8 cellular contexts compared by ENCODE assay signal in the genomic region with DNA sequence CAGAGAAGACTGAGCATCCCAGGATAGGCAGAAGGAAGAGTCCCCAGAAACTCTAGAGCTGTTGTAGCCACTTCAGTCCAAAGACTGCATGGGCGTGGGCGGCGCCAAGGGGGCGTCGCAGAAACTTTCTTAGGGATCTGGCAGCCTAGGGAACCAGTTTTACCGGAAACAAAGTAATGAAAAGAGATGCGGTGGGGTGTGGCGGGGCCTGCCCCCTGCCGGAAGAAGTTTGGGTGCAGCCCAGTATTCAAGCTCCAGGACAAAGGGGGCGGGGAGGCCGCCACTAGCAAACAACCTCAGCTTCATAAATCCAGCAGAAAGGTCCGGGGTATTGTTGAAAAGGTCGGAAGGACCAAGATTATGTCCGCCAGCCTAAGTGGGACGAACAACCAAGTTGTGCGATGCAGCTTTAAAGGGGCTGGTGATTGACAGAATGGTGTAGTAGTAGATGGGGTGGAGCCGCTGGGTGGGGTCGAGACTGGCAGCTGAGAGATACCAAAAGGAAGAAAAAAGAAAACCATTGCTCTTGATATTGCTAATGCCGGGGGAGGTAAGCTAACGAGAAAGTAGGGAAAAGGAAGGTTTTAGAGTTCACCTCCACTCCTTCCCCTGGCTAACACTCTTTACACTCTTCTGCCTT.
A peak's percentile ranks its signal among the peaks of the same experiment; 100 is the strongest.
DNase-seq lines count a peak whose midpoint lies in the region; ATAC-seq and TF ChIP-seq lines count a peak whose summit lies in the region.

No MANE protein-coding gene starts in this region.

- no peaks in the 10 kb centered on the region for H3F3A ChIP-seq in GM23338 (replicated peaks; ENCODE audit: low read depth)

- peak overlapping the region; percentile 87 for H2AFZ ChIP-seq in GM23338

- peak overlapping the region; percentile 75 for H3K27ac Mint-ChIP-seq in GM23338

- peak overlapping the region; percentile 92 for H3K27ac ChIP-seq in GM23338 (ENCODE audit: low read depth)

- peaks cover 10% of the 10 kb centered on the region for H3K4me1 ChIP-seq in GM23338 (ENCODE audit: insufficient read depth)
- peaks cover 5% of the 10 kb centered on the region for H3K4me1 ChIP-seq in mucosa of stomach (ENCODE audit: control insufficient read depth, insufficient read depth, low read length)

- H3K36me3 ChIP-seq in GM23338 (ENCODE audit: insufficient read depth) (no peaks in the 10 kb centered on the region), mucosa of stomach (ENCODE audit: control insufficient read depth, insufficient read depth, low read length) (no peaks in the 10 kb centered on the region)

- peak; percentile 83 for DNase-seq in GM23338 (ENCODE audit: low spot score)
- DNase-seq in LHCN-M2 (ENCODE audit: low read depth), result peak; percentile 59
- DNase-seq in activated CD4-positive, alpha-beta T cell treated with anti-CD3 and anti-CD28 coated beads, Interleukin-2, amount 50 U/mL, for 1 hour, result peak; percentile 32
- peak; percentile 27 for DNase-seq in epidermal melanocyte (ENCODE audit: insufficient read length, low spot score)
- DNase-seq in stromal cell of bone marrow (ENCODE audit: low read depth), result peak; percentile 5
- no peak for DNase-seq in NCI-H345 treated with DMSO at 0.1 percent for 48 hours (lab: John Stamatoyannopoulos, UW; ENCODE audit: unreplicated experiment)

- peak; percentile 54 to 63 for TF ChIP-seq CTCF in GM23338 (conservative IDR thresholded peaks at IDR 0.05; ENCODE audit: low read depth in 2 of 2)

- peak overlapping the region; percentile 87 for H3K4me3 Mint-ChIP-seq in GM23338

- H3K9me3 Mint-ChIP-seq in GM23338, result no peaks in the 10 kb centered on the region; the same call in 1 of the 3 replicates

- no peaks in the 10 kb centered on the region for H3K9me3 ChIP-seq in mucosa of stomach (ENCODE audit: control insufficient read depth, low read length)

- peaks cover 28% of the 10 kb centered on the region for H3K4me1 Mint-ChIP-seq in GM23338

- H4K20me1 ChIP-seq in GM23338 (replicated peaks; ENCODE audit: insufficient read depth), result no peaks in the 10 kb centered on the region

- ATAC-seq in GM23338, result peak; percentile 78

- H3K4me3 ChIP-seq in GM08714 (ENCODE audit: low read length), result peak overlapping the region; percentile 79
- peak overlapping the region; percentile 82 for H3K4me3 ChIP-seq in GM23338
- H3K4me3 ChIP-seq in mucosa of stomach (ENCODE audit: low read length), result peak overlapping the region; percentile 31

- peak overlapping the region; percentile 84 for H3K4me2 ChIP-seq in GM23338

- H3K9ac ChIP-seq in mucosa of stomach (ENCODE audit: low read length), result peak overlapping the region; percentile 83

- H3K27me3 ChIP-seq in GM23338 (ENCODE audit: insufficient read depth), result no peaks in the 10 kb centered on the region
- H3K27me3 ChIP-seq in mucosa of stomach (ENCODE audit: control insufficient read depth, insufficient read depth, low read length), result no peaks in the 10 kb centered on the region

- H3K27me3 Mint-ChIP-seq in GM23338 (ENCODE audit: insufficient read depth, low read depth, poor library complexity), result no peaks in the 10 kb centered on the region

- peaks cover 4% of the 10 kb centered on the region; the same call in 1 of the 3 replicates for H3K36me3 Mint-ChIP-seq in GM23338 (ENCODE audit: low read depth)

- no peaks in the 10 kb centered on the region for H3K9me2 ChIP-seq in GM23338 (ENCODE audit: insufficient read depth)

- no peaks in the 10 kb centered on the region; the same call in 1 of the 2 replicates for H3K79me2 ChIP-seq in GM23338 (replicated peaks; ENCODE audit: insufficient read depth)

TF ChIP-seq in GM23338, 12 proteins besides CTCF, POLR2A, EP300 and RAD21:
- TF ChIP-seq JUNB (IDR thresholded peaks at IDR 0.05; ENCODE audit: unreplicated experiment), result peak; percentile 20
- TF ChIP-seq CREB1 (CRISPR knock-in tag; IDR thresholded peaks at IDR 0.05; ENCODE audit: low read depth), result no peak

Comparison
In these comparisons a context has a peak if more than half of its experiments do, and no peak if none do; other contexts are left out.
1. H3K4me3 ChIP-seq: peak in every context shown above with its lines; median percentile 82 in GM23338; 79 in GM08714; 31 in mucosa of stomach.